ENCODE assay signal across 12 cellular contexts in the genomic region with DNA sequence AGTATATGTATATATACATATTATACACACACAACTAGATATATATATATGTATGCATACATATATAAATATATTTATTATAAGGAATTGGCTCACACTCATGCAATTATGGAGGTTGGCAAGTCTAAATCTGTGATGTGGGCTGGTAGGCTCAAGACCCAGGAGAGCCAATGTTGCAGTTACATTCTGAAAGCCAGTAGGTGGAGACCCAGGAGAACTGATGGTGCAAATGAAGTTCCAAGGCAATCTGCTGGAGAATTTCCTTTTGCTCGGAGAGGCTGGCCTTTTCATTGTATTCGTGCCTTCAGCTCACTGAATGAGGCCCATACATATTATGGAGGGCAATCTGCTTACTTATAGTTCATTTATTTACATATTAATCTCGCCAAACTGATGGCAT. TPM values are rescaled to one million over a fixed set of nuclear protein-coding genes. Genes with fewer than 3 reads are reported as not detected.
DNase-seq lines count a peak whose midpoint lies in the region; ATAC-seq, FAIRE-seq and TF ChIP-seq lines count a peak whose summit lies in the region.
"Had no signal": no experiment of that assay in that cellular context is flagged by ENCODE, and none has a peak within 500 bp of the region (broad histone marks: within the 10 kb centered on the region; RNA-seq: fewer than 3 reads in every experiment).

No MANE protein-coding gene starts in this region.

- H2AFZ ChIP-seq in GM23338 = no peak overlapping the region

- no peak overlapping the region for H3K4me3 ChIP-seq in GM23338
- H3K4me3 ChIP-seq in kidney (ENCODE audit: low read length in 2 of 2) = no peak overlapping the region

- no peak overlapping the region for H3K9ac ChIP-seq in kidney (ENCODE audit: low read length in 2 of 2)

- TF ChIP-seq CTCF in GM23338 (conservative IDR thresholded peaks at IDR 0.05; ENCODE audit: low read depth in 2 of 2) = peak; percentile 51 to 73
- peak; percentile 32 for TF ChIP-seq CTCF in kidney (IDR thresholded peaks at IDR 0.05; ENCODE audit: borderline replicate concordance, extremely low read depth, insufficient read depth)

- H3K27ac Mint-ChIP-seq in GM23338 = no peak overlapping the region
- H3K27ac Mint-ChIP-seq: dendritic cell treated with granulocyte-macrophage colony-stimulating factor and Interleukin-4, amounts not matched to agents 40 ng/mL and 50 ng/mL, for 4 days had no signal

- H3F3A ChIP-seq in GM23338 (replicated peaks; ENCODE audit: low read depth) = no peaks in the 10 kb centered on the region

- H3K9me3 Mint-ChIP-seq in GM23338 = no peaks in the 10 kb centered on the region
- H3K9me3 Mint-ChIP-seq: dendritic cell treated with granulocyte-macrophage colony-stimulating factor and Interleukin-4, amounts not matched to agents 40 ng/mL and 50 ng/mL, for 4 days had no signal

- no peak overlapping the region for H3K4me3 Mint-ChIP-seq in GM23338
- H3K4me3 Mint-ChIP-seq: dendritic cell treated with granulocyte-macrophage colony-stimulating factor and Interleukin-4, amounts not matched to agents 40 ng/mL and 50 ng/mL, for 4 days had no signal

- no peaks in the 10 kb centered on the region for H3K36me3 Mint-ChIP-seq in GM23338 (ENCODE audit: low read depth)

- H3K27me3 Mint-ChIP-seq in GM23338 (ENCODE audit: insufficient read depth, low read depth, poor library complexity) = no peaks in the 10 kb centered on the region

- H3K4me1 ChIP-seq in GM23338 (ENCODE audit: insufficient read depth) = no peaks in the 10 kb centered on the region
- H3K4me1 ChIP-seq in kidney (ENCODE audit: control insufficient read depth in 1 of 2, insufficient read depth in 1 of 2, low read depth in 1 of 2, low read length in 2 of 2) = no peaks in the 10 kb centered on the region

- no peaks in the 10 kb centered on the region for H3K27me3 ChIP-seq in GM23338 (ENCODE audit: insufficient read depth)

- DNase-seq in COLO829 (ENCODE audit: low spot score) (peak; percentile 45), GM23338 (ENCODE audit: low spot score) (peak; percentile 72), SW480 (ENCODE audit: low spot score) (peak; percentile 34), kidney (no peak), NCI-H510A (lab: John Stamatoyannopoulos, UW) (no peak)
- DNase-seq: activated CD8-positive, alpha-beta memory T cell treated with anti-CD3 and anti-CD28 coated beads, Interleukin-2, amount 50 U/mL, for 48 hours; right cardiac atrium had no signal

- peak; percentile 77 for ATAC-seq in GM23338
- ATAC-seq in GM18867 (IDR thresholded peaks at IDR 0.05; ENCODE audit: unreplicated experiment) = no peak
- ATAC-seq in HG03565 (IDR thresholded peaks at IDR 0.05; ENCODE audit: unreplicated experiment) = no peak
- no peak for ATAC-seq in GM21576 (IDR thresholded peaks at IDR 0.05; ENCODE audit: unreplicated experiment)
- ATAC-seq: right cardiac atrium had no signal

- H3K79me2 ChIP-seq in GM23338 (replicated peaks; ENCODE audit: insufficient read depth) = no peaks in the 10 kb centered on the region

- FAIRE-seq in kidney (lab: Jason Lieb, UNC) = no peak
- FAIRE-seq: islet of Langerhans had no signal

- intact Hi-C loops in kidney (cut with DNase I) = no loop called here

- no peaks in the 10 kb centered on the region for H3K9me3 ChIP-seq in kidney (ENCODE audit: control insufficient read depth in 1 of 2, low read length in 2 of 2)

- H3K27ac ChIP-seq in GM23338 (ENCODE audit: low read depth) (no peak overlapping the region), kidney (ENCODE audit: low read depth in 2 of 2, low read length in 2 of 2) (no peak overlapping the region)

- H3K36me3 ChIP-seq in GM23338 (ENCODE audit: insufficient read depth) (no peaks in the 10 kb centered on the region), kidney (ENCODE audit: control insufficient read depth in 1 of 2, insufficient read depth in 2 of 2, low read length in 2 of 2) (no peaks in the 10 kb centered on the region)

- H4K20me1 ChIP-seq in GM23338 (replicated peaks; ENCODE audit: insufficient read depth) = no peaks in the 10 kb centered on the region

- H3K4me2 ChIP-seq in GM23338 = no peak overlapping the region

- H3K9me2 ChIP-seq in GM23338 (ENCODE audit: insufficient read depth) = no peaks in the 10 kb centered on the region

- H3K4me1 Mint-ChIP-seq in GM23338 = peaks cover 2% of the 10 kb centered on the region; the same call in 1 of the 3 replicates

TF ChIP-seq in GM23338, 12 proteins besides CTCF, POLR2A, EP300 and RAD21:
- no peak for TF ChIP-seq POLR2AphosphoS5 (IDR thresholded peaks at IDR 0.05; ENCODE audit: low read depth)
- TF ChIP-seq, protein P1, sequence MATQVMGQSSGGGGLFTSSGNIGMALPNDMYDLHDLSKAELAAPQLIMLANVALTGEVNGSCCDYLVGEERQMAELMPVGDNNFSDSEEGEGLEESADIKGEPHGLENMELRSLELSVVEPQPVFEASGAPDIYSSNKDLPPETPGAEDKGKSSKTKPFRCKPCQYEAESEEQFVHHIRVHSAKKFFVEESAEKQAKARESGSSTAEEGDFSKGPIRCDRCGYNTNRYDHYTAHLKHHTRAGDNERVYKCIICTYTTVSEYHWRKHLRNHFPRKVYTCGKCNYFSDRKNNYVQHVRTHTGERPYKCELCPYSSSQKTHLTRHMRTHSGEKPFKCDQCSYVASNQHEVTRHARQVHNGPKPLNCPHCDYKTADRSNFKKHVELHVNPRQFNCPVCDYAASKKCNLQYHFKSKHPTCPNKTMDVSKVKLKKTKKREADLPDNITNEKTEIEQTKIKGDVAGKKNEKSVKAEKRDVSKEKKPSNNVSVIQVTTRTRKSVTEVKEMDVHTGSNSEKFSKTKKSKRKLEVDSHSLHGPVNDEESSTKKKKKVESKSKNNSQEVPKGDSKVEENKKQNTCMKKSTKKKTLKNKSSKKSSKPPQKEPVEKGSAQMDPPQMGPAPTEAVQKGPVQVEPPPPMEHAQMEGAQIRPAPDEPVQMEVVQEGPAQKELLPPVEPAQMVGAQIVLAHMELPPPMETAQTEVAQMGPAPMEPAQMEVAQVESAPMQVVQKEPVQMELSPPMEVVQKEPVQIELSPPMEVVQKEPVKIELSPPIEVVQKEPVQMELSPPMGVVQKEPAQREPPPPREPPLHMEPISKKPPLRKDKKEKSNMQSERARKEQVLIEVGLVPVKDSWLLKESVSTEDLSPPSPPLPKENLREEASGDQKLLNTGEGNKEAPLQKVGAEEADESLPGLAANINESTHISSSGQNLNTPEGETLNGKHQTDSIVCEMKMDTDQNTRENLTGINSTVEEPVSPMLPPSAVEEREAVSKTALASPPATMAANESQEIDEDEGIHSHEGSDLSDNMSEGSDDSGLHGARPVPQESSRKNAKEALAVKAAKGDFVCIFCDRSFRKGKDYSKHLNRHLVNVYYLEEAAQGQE (IDR thresholded peaks at IDR 0.05; ENCODE audit: unreplicated experiment) = no peak

RNA-seq across cellular contexts. Expression of a gene that starts 9.4 kb away (rescaled TPM):
- not detected in 2 replicates for total RNA-seq in GM23338 (2014; rRNA removed; shearing (Covaris generic))
- polyA plus RNA-seq in GM23338 (2016; fragmentation: Nextera tagmentation; extraction: Ambion mirVana) (not detected in 2 replicates), kidney (ENCODE audit: insufficient read depth, low read depth, low replicate concordance) (not detected)
- not detected for total RNA-seq in kidney
- total RNA-seq: right cardiac atrium had no signal
- polyA plus RNA-seq: right cardiac atrium had no signal

RNA-seq across cellular contexts. Expression of a gene that starts 29.2 kb away (rescaled TPM):
- total RNA-seq in GM23338 (2014; rRNA removed; shearing (Covaris generic)) = not detected in 2 replicates
- not detected in 2 replicates for polyA plus RNA-seq in GM23338 (2016; fragmentation: Nextera tagmentation; extraction: Ambion mirVana)
- not detected for total RNA-seq in kidney
- not detected for polyA plus RNA-seq in kidney (ENCODE audit: insufficient read depth, low read depth, low replicate concordance)
- total RNA-seq: right cardiac atrium had no signal
- polyA plus RNA-seq: right cardiac atrium had no signal

RNA-seq across cellular contexts. Expression of a gene that starts 39.7 kb away (rescaled TPM):
- total RNA-seq in GM23338 (2014; rRNA removed; shearing (Covaris generic)) = not detected in 2 replicates
- polyA plus RNA-seq in GM23338 (2016; fragmentation: Nextera tagmentation; extraction: Ambion mirVana) (not detected in 2 replicates), kidney (ENCODE audit: insufficient read depth, low read depth, low replicate concordance) (not detected)
- not detected for total RNA-seq in kidney
- total RNA-seq: right cardiac atrium had no signal
- polyA plus RNA-seq: right cardiac atrium had no signal

RNA-seq across cellular contexts. Expression of a gene that starts 52.7 kb away (rescaled TPM):
- not detected in 2 replicates for total RNA-seq in GM23338 (2014; rRNA removed; shearing (Covaris generic))
- polyA plus RNA-seq in GM23338 (2016; fragmentation: Nextera tagmentation; extraction: Ambion mirVana) (not detected in 2 replicates), kidney (ENCODE audit: insufficient read depth, low read depth, low replicate concordance) (not detected)
- total RNA-seq in kidney = not detected
- total RNA-seq: right cardiac atrium had no signal
- polyA plus RNA-seq: right cardiac atrium had no signal

RNA-seq across cellular contexts. Expression of a gene that starts 58.0 kb away (rescaled TPM):
- total RNA-seq in GM23338 (2014; rRNA removed; shearing (Covaris generic)) = not detected in 2 replicates
- polyA plus RNA-seq in GM23338 (2016; fragmentation: Nextera tagmentation; extraction: Ambion mirVana) (not detected in 2 replicates), kidney (ENCODE audit: insufficient read depth, low read depth, low replicate concordance) (not detected)
- total RNA-seq in kidney = not detected
- total RNA-seq: right cardiac atrium had no signal
- polyA plus RNA-seq: right cardiac atrium had no signal

Comparison
In these comparisons a context has a peak if more than half of its experiments do, and no peak if none do; other contexts are left out.
1. DNase-seq: peak in COLO829 (single experiment), GM23338 (single experiment) and SW480 (single experiment); none in kidney (single experiment) and NCI-H510A (single experiment).